ENCODE assay signal across 11 cellular contexts in the genomic region with DNA sequence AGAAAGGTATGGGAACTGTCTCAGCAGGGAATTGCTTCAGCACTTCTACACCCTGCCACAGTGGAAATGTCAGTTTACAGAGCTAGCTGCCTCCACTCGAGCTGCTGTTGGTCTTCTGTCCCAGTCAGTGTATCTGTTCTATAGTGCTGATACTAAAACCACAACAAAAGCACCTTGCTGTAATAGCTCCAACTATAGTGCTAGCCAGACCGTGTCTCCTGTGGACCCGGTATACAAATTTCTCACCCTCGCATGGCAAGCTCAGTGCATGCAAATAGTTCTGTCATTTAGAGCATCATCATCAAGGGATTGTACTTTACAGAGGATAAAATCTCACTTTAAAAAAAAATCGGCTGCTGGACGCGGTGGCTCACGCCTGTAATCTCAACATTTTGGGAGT. TPM values are rescaled to one million over a fixed set of nuclear protein-coding genes. Genes with fewer than 3 reads are reported as not detected.
DNase-seq lines count a peak whose midpoint lies in the region; ATAC-seq and TF ChIP-seq lines count a peak whose summit lies in the region.
"Had no signal": no experiment of that assay in that cellular context is flagged by ENCODE, and none has a peak within 500 bp of the region (broad histone marks: within the 10 kb centered on the region; RNA-seq: fewer than 3 reads in every experiment).

No MANE protein-coding gene starts in this region.

- POLR2A ChIA-PET in activated CD8-positive, alpha-beta T cell treated with anti-CD3 and anti-CD28 coated beads for 36 hours (lab: Charles Lee) = interaction anchor here (1.1 kb wide), 1 partner anchor 10 kb away, joined by 3 read pairs; no protein-coding TSS in a partner anchor

- no peak for TF ChIP-seq CTCF in GM10266 (IDR thresholded peaks at IDR 0.05; ENCODE audit: control insufficient read depth, insufficient read depth, low read depth, missing control alignments)
- TF ChIP-seq CTCF in activated CD8-positive, alpha-beta T cell treated with anti-CD3 and anti-CD28 coated beads for 36 hours (IDR thresholded peaks at IDR 0.05) = no peak

- H3K27ac Mint-ChIP-seq in activated CD8-positive, alpha-beta T cell treated with anti-CD3 and anti-CD28 coated beads for 36 hours = no peak overlapping the region
- H3K27ac Mint-ChIP-seq: natural killer cell treated with Interleukin-12 subunit alpha and Interleukin-12 subunit beta and Interleukin-15 and Interleukin-18, amount 100 ng/mL, for 72 hours had no signal

- CTCF ChIA-PET in activated CD8-positive, alpha-beta T cell treated with anti-CD3 and anti-CD28 coated beads for 36 hours (lab: Charles Lee) = interaction anchor here (0.7 to 1.4 kb wide), 2 partner anchors 11 to 66 kb away, joined by 3 to 4 read pairs; no protein-coding TSS in a partner anchor

- intact Hi-C loops in activated CD8-positive, alpha-beta T cell treated with anti-CD3 and anti-CD28 coated beads for 36 hours (cut with micrococcal nuclease) = no loop called here

- H3K4me3 Mint-ChIP-seq in activated CD8-positive, alpha-beta T cell treated with anti-CD3 and anti-CD28 coated beads for 36 hours = no peak overlapping the region
- H3K4me3 Mint-ChIP-seq: natural killer cell treated with Interleukin-12 subunit alpha and Interleukin-12 subunit beta and Interleukin-15 and Interleukin-18, amount 100 ng/mL, for 72 hours had no signal

- no peaks in the 10 kb centered on the region for H3K27me3 Mint-ChIP-seq in activated CD8-positive, alpha-beta T cell treated with anti-CD3 and anti-CD28 coated beads for 36 hours
- H3K27me3 Mint-ChIP-seq: natural killer cell treated with Interleukin-12 subunit alpha and Interleukin-12 subunit beta and Interleukin-15 and Interleukin-18, amount 100 ng/mL, for 72 hours had no signal

- H3K36me3 Mint-ChIP-seq in activated CD8-positive, alpha-beta T cell treated with anti-CD3 and anti-CD28 coated beads for 36 hours (ENCODE audit: low read depth) = no peaks in the 10 kb centered on the region
- H3K36me3 Mint-ChIP-seq: natural killer cell treated with Interleukin-12 subunit alpha and Interleukin-12 subunit beta and Interleukin-15 and Interleukin-18, amount 100 ng/mL, for 72 hours had no signal

- ATAC-seq in GM19372 (IDR thresholded peaks at IDR 0.05; ENCODE audit: low read depth, unreplicated experiment) = peak; percentile 86
- peak; percentile 98 for ATAC-seq in HG02840 (IDR thresholded peaks at IDR 0.05; ENCODE audit: low FRiP score, unreplicated experiment)
- ATAC-seq in HG03521 (IDR thresholded peaks at IDR 0.05; ENCODE audit: unreplicated experiment) = peak; percentile 96
- no peak for ATAC-seq in activated CD8-positive, alpha-beta T cell treated with anti-CD3 and anti-CD28 coated beads for 36 hours
- ATAC-seq in SK-N-SH treated with all-trans-retinoic acid at 6 μM for 48 hours = no peak
- ATAC-seq: natural killer cell treated with Interleukin-12 subunit alpha and Interleukin-12 subunit beta and Interleukin-15 and Interleukin-18, amount 100 ng/mL, for 72 hours had no signal

- H3K4me1 Mint-ChIP-seq in activated CD8-positive, alpha-beta T cell treated with anti-CD3 and anti-CD28 coated beads for 36 hours (ENCODE audit: low read depth) = no peaks in the 10 kb centered on the region

- in situ Hi-C loops in G401 (cut with HindIII; ENCODE audit: low sequenced_read_pairs) = no loop called here

- DNase-seq in GM10266 (ENCODE audit: extremely low spot score) = peak; percentile 62
- DNase-seq in activated CD8-positive, alpha-beta T cell treated with anti-CD3 and anti-CD28 coated beads for 36 hours = no peak
- no peak for DNase-seq in G401 (ENCODE audit: low spot score)
- no peak for DNase-seq in NK-92 (lab: John Stamatoyannopoulos, UW; ENCODE audit: unreplicated experiment)
- DNase-seq: activated CD4-positive, alpha-beta T cell treated with anti-CD3 and anti-CD28 coated beads for 4 hours; effector CD8-positive, alpha-beta T cell had no signal

- no peaks in the 10 kb centered on the region for H3K9me3 Mint-ChIP-seq in activated CD8-positive, alpha-beta T cell treated with anti-CD3 and anti-CD28 coated beads for 36 hours
- H3K9me3 Mint-ChIP-seq: natural killer cell treated with Interleukin-12 subunit alpha and Interleukin-12 subunit beta and Interleukin-15 and Interleukin-18, amount 100 ng/mL, for 72 hours had no signal

TF ChIP-seq in SK-N-SH treated with all-trans-retinoic acid at 6 μM for 48 hours, 23 proteins besides CTCF, POLR2A, EP300 and RAD21:
- TF ChIP-seq ZC3H10 (CRISPR knock-in tag; IDR thresholded peaks at IDR 0.05) = no peak
- TF ChIP-seq, protein P1, sequence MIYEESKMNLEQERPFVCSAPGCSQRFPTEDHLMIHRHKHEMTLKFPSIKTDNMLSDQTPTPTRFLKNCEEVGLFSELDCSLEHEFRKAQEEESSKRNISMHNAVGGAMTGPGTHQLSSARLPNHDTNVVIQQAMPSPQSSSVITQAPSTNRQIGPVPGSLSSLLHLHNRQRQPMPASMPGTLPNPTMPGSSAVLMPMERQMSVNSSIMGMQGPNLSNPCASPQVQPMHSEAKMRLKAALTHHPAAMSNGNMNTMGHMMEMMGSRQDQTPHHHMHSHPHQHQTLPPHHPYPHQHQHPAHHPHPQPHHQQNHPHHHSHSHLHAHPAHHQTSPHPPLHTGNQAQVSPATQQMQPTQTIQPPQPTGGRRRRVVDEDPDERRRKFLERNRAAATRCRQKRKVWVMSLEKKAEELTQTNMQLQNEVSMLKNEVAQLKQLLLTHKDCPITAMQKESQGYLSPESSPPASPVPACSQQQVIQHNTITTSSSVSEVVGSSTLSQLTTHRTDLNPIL (CRISPR knock-in tag; IDR thresholded peaks at IDR 0.05; ENCODE audit: low read depth) = no peak

RNA-seq across cellular contexts. Expression of a gene that starts 51.5 kb away (rescaled TPM):
- 10 to 100 TPM; 37.7 to 39.1 TPM for total RNA-seq in activated CD8-positive, alpha-beta T cell treated with anti-CD3 and anti-CD28 coated beads for 36 hours
- 77.4 and 83.2 TPM in 2 replicates for total RNA-seq in G401 (2014; rRNA removed; shearing (Covaris generic))

Comparison
In these comparisons a context has a peak if more than half of its experiments do, and no peak if none do; other contexts are left out.
1. ATAC-seq: peak in GM19372 (single experiment), HG02840 (single experiment) and HG03521 (single experiment); none in activated CD8-positive, alpha-beta T cell treated with anti-CD3 and anti-CD28 coated beads for 36 hours (single experiment) and SK-N-SH treated with all-trans-retinoic acid at 6 μM for 48 hours (single experiment).